In the genomic region with DNA sequence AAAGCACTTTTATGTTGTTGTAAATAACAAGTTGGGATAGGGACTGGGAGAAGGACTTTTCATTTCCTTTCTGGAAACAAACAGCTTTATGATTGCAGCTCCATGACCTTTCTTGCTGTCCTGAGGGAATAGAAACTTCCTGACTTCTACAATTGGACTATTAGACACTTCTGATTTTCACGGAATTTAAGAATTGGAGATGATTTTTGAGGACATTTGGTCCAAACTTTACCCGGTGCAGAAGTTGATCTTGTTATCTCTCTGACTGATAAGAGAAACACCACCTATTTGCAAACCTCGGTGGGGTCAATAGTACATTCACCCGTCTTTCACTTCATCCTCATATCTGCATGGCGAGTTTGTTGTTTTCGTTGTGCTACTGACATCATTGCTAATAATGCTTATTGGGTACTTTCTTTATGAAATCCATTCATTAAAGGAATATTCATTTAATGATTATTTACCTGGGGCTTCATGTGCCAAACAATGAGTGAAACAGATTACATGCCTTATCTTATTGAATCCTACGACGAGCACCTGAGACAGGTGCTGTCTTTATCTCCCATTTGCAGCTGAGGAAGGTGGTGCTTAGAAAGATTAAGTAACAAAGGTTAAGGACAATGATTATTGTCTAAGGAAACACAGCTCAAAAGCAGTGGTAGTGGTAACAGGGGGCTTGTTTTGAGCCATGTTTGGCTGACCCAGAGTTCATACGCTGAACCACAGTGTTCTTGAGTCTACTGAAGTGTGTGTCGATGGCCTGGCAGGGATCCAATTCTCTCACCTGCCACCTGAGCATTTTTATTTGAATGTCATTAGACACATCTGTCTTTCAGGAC, we compare ENCODE assay signal across 11 cellular contexts.
DNase-seq lines count a peak whose midpoint lies in the region; ATAC-seq and TF ChIP-seq lines count a peak whose summit lies in the region.
"Had no signal": no experiment of that assay in that cellular context is flagged by ENCODE, and none has a peak within 500 bp of the region (broad histone marks: within the 10 kb centered on the region; RNA-seq: fewer than 3 reads in every experiment).

No MANE protein-coding gene starts in this region.

- H3K27me3 ChIP-seq in liver (ENCODE audit: control insufficient read depth in 4 of 4, insufficient read depth in 4 of 4, low read length in 3 of 4) (no peaks in the 10 kb centered on the region), thyroid gland (no peaks in the 10 kb centered on the region)

- no peak for TF ChIP-seq RAD21 in liver (IDR thresholded peaks at IDR 0.05)

- H3K9me3 ChIP-seq in liver (ENCODE audit: control insufficient read depth in 4 of 4, low read length in 3 of 4) (no peaks in the 10 kb centered on the region), thyroid gland (no peaks in the 10 kb centered on the region)

- TF ChIP-seq CTCF in liver (IDR thresholded peaks at IDR 0.05; ENCODE audit: low read depth, low read length, missing input control) (no peak), thyroid gland (IDR thresholded peaks at IDR 0.05) (no peak)

- 17% methylated on average over 10 of the region's 10 CpGs for WGBS in liver
- WGBS in thyroid gland, 2 donors, result 51 to 52% methylated on average over 10 of the region's 10 CpGs

- no peak for TF ChIP-seq POLR2A in thyroid gland (IDR thresholded peaks at IDR 0.05)

- H3K9ac ChIP-seq in liver (ENCODE audit: low read depth in 1 of 2, low read length in 2 of 2), result peak overlapping the region; percentile 29 to 44

- ATAC-seq in HG02840 (IDR thresholded peaks at IDR 0.05; ENCODE audit: low FRiP score, unreplicated experiment), result no peak
- ATAC-seq in HG02759 (IDR thresholded peaks at IDR 0.05; ENCODE audit: unreplicated experiment), result no peak

- H3K4me3 ChIP-seq in liver (ENCODE audit: low read depth in 1 of 3, low read length in 3 of 3), result peak overlapping the region in 2 of 3 donors; percentile 11 to 46
- H3K4me3 ChIP-seq in thyroid gland (replicated peaks in 1 of 3), result no peak overlapping the region

- peaks cover 0 to 16% (median 8%) of the 10 kb centered on the region in 4 donors for H3K4me1 ChIP-seq in liver (ENCODE audit: control insufficient read depth in 4 of 4, insufficient read depth in 4 of 4, low read length in 3 of 4)
- H3K4me1 ChIP-seq in thyroid gland, result peaks cover 0 to 17% of the 10 kb centered on the region in 2 donors

- H3K36me3 ChIP-seq in liver (ENCODE audit: control insufficient read depth in 4 of 4, insufficient read depth in 3 of 4, low read depth in 1 of 4, low read length in 3 of 4) (no peaks in the 10 kb centered on the region), thyroid gland (no peaks in the 10 kb centered on the region)

- intact Hi-C loops in thyroid gland (cut with DNase I), result loop anchor here (5.0 kb wide), 2 partner anchors 194 to 459 kb away; no protein-coding TSS in a partner anchor

- DNase-seq in NCI-H146 treated with DMSO at 0.1 percent for 48 hours (lab: John Stamatoyannopoulos, UW; ENCODE audit: unreplicated experiment), result peak; percentile 16
- peak; percentile 27 for DNase-seq in amniotic epithelial cell (ENCODE audit: low read depth)
- DNase-seq in thyroid gland, result peak; percentile 27 to 29
- DNase-seq in activated CD4-positive, alpha-beta T cell treated with anti-CD3 and anti-CD28 coated beads, Interleukin-2, amount 50 U/mL, for 1 hour, result no peak
- DNase-seq in ecto neural progenitor cell (ENCODE audit: low spot score), result no peak
- DNase-seq: activated effector memory CD4-positive, alpha-beta T cell treated with anti-CD3 and anti-CD28 coated beads, Interleukin-2, amount 50 U/mL, for 16 hours; NK-92 treated with Interleukin-12 subunit alpha and Interleukin-12 subunit beta, amount 100 ng/mL, for 24 hours had no signal

- H3K27ac ChIP-seq in liver (ENCODE audit: low read depth in 1 of 2, low read length in 2 of 2) (peak overlapping the region; percentile 84 to 85), thyroid gland (no peak overlapping the region)
- H3K27ac ChIP-seq: HL-60 had no signal

TF ChIP-seq in liver, 16 proteins besides CTCF, POLR2A, EP300 and RAD21:
- TF ChIP-seq, protein P1, sequence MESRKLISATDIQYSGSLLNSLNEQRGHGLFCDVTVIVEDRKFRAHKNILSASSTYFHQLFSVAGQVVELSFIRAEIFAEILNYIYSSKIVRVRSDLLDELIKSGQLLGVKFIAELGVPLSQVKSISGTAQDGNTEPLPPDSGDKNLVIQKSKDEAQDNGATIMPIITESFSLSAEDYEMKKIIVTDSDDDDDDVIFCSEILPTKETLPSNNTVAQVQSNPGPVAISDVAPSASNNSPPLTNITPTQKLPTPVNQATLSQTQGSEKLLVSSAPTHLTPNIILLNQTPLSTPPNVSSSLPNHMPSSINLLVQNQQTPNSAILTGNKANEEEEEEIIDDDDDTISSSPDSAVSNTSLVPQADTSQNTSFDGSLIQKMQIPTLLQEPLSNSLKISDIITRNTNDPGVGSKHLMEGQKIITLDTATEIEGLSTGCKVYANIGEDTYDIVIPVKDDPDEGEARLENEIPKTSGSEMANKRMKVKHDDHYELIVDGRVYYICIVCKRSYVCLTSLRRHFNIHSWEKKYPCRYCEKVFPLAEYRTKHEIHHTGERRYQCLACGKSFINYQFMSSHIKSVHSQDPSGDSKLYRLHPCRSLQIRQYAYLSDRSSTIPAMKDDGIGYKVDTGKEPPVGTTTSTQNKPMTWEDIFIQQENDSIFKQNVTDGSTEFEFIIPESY (IDR thresholded peaks at IDR 0.05), result no peak
- peak; percentile 32 for TF ChIP-seq FOXA2 (IDR thresholded peaks at IDR 0.05)
- peak; percentile 62 for TF ChIP-seq YY1 (IDR thresholded peaks at IDR 0.05)
- TF ChIP-seq HNF4A (conservative IDR thresholded peaks at IDR 0.05), result peak; percentile 80 to 82
- TF ChIP-seq, protein P2, sequence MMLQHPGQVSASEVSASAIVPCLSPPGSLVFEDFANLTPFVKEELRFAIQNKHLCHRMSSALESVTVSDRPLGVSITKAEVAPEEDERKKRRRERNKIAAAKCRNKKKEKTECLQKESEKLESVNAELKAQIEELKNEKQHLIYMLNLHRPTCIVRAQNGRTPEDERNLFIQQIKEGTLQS (IDR thresholded peaks at IDR 0.05), result peak; percentile 40
- peak in 1 of 2 donors; percentile 20 for TF ChIP-seq GABPA (IDR thresholded peaks at IDR 0.05 in 1 of 2, conservative IDR thresholded peaks at IDR 0.05 in 1 of 2)
- TF ChIP-seq HNF4G (IDR thresholded peaks at IDR 0.05), result peak; percentile 27
- TF ChIP-seq SP1 (IDR thresholded peaks at IDR 0.05), result peak; percentile 46
- TF ChIP-seq JUND (IDR thresholded peaks at IDR 0.05), result no peak
- TF ChIP-seq FOXA1 (IDR thresholded peaks at IDR 0.05), result no peak
- TF ChIP-seq, protein P3, sequence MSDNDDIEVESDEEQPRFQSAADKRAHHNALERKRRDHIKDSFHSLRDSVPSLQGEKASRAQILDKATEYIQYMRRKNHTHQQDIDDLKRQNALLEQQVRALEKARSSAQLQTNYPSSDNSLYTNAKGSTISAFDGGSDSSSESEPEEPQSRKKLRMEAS (IDR thresholded peaks at IDR 0.05), result no peak
- TF ChIP-seq EGR1 (IDR thresholded peaks at IDR 0.05; ENCODE audit: low read depth in 2 of 2), result no peak
- TF ChIP-seq, protein P4, sequence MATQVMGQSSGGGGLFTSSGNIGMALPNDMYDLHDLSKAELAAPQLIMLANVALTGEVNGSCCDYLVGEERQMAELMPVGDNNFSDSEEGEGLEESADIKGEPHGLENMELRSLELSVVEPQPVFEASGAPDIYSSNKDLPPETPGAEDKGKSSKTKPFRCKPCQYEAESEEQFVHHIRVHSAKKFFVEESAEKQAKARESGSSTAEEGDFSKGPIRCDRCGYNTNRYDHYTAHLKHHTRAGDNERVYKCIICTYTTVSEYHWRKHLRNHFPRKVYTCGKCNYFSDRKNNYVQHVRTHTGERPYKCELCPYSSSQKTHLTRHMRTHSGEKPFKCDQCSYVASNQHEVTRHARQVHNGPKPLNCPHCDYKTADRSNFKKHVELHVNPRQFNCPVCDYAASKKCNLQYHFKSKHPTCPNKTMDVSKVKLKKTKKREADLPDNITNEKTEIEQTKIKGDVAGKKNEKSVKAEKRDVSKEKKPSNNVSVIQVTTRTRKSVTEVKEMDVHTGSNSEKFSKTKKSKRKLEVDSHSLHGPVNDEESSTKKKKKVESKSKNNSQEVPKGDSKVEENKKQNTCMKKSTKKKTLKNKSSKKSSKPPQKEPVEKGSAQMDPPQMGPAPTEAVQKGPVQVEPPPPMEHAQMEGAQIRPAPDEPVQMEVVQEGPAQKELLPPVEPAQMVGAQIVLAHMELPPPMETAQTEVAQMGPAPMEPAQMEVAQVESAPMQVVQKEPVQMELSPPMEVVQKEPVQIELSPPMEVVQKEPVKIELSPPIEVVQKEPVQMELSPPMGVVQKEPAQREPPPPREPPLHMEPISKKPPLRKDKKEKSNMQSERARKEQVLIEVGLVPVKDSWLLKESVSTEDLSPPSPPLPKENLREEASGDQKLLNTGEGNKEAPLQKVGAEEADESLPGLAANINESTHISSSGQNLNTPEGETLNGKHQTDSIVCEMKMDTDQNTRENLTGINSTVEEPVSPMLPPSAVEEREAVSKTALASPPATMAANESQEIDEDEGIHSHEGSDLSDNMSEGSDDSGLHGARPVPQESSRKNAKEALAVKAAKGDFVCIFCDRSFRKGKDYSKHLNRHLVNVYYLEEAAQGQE (IDR thresholded peaks at IDR 0.05), result peak; percentile 56
- TF ChIP-seq TAF1 (conservative IDR thresholded peaks at IDR 0.05), result no peak
- TF ChIP-seq NR2F2 (IDR thresholded peaks at IDR 0.05), result peak; percentile 76
- TF ChIP-seq RXRA (IDR thresholded peaks at IDR 0.05), result peak; percentile 81 to 85

Comparison
In these comparisons a context has a peak if more than half of its experiments do, and no peak if none do; other contexts are left out.
1. DNase-seq: peak in NCI-H146 treated with DMSO at 0.1 percent for 48 hours (single experiment), amniotic epithelial cell (single experiment) and thyroid gland (2 of 2); none in activated CD4-positive, alpha-beta T cell treated with anti-CD3 and anti-CD28 coated beads, Interleukin-2, amount 50 U/mL, for 1 hour (single experiment) and ecto neural progenitor cell (single experiment).
2. H3K27ac ChIP-seq: peak in liver (2 of 2); none in thyroid gland (0 of 3).
3. H3K4me3 ChIP-seq: peak in liver (2 of 3); none in thyroid gland (0 of 3).